1 cellular context compared by ENCODE assay signal in the genomic region with DNA sequence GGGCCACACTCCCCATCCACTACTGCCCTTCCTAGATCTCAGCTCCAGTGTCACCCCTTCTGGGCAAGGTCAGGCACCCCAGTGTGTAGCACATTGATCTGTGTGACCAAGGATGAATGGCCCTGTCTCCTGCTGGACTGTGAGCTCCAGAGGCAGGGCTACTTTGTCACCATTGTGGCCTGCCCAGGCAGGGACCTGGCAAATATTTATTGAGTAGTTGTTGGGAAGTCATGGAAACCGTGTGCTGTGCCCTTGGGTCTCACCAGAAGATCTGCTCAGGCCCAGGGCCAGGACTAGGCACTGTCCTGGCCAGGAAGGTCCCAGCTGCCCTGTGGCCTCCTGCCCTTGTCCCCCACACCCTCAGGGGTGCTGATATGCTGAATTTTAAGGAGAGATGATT.
A peak's percentile ranks its signal among the peaks of the same experiment; 100 is the strongest.
TF ChIP-seq lines count a peak whose summit lies in the region.

No MANE protein-coding gene starts in this region.

TF ChIP-seq in HepG2, 621 proteins besides CTCF, POLR2A, EP300 and RAD21 (continued from another document and continues in another):
- TF ChIP-seq, protein P1, sequence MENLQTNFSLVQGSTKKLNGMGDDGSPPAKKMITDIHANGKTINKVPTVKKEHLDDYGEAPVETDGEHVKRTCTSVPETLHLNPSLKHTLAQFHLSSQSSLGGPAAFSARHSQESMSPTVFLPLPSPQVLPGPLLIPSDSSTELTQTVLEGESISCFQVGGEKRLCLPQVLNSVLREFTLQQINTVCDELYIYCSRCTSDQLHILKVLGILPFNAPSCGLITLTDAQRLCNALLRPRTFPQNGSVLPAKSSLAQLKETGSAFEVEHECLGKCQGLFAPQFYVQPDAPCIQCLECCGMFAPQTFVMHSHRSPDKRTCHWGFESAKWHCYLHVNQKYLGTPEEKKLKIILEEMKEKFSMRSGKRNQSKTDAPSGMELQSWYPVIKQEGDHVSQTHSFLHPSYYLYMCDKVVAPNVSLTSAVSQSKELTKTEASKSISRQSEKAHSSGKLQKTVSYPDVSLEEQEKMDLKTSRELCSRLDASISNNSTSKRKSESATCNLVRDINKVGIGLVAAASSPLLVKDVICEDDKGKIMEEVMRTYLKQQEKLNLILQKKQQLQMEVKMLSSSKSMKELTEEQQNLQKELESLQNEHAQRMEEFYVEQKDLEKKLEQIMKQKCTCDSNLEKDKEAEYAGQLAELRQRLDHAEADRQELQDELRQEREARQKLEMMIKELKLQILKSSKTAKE (CRISPR knock-in tag; IDR thresholded peaks at IDR 0.05; ENCODE audit: borderline replicate concordance): 0 out of 2 replicates have a peak, but pooled peaks have one; percentile 55
- TF ChIP-seq MIER3 (CRISPR knock-in tag; IDR thresholded peaks at IDR 0.05; ENCODE audit: borderline replicate concordance): peak; percentile 52; the same call in 1 of the 2 replicates
- no peak for TF ChIP-seq ZNF605 (CRISPR knock-in tag; IDR thresholded peaks at IDR 0.05)
- TF ChIP-seq, protein P2, sequence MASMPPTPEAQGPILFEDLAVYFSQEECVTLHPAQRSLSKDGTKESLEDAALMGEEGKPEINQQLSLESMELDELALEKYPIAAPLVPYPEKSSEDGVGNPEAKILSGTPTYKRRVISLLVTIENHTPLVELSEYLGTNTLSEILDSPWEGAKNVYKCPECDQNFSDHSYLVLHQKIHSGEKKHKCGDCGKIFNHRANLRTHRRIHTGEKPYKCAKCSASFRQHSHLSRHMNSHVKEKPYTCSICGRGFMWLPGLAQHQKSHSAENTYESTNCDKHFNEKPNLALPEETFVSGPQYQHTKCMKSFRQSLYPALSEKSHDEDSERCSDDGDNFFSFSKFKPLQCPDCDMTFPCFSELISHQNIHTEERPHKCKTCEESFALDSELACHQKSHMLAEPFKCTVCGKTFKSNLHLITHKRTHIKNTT (CRISPR knock-in tag; IDR thresholded peaks at IDR 0.05): no peak
- no peak for TF ChIP-seq EED (CRISPR knock-in tag; IDR thresholded peaks at IDR 0.05)
- TF ChIP-seq RFXANK (CRISPR knock-in tag; IDR thresholded peaks at IDR 0.05): no peak
- no peak for TF ChIP-seq RCOR2 (CRISPR knock-in tag; IDR thresholded peaks at IDR 0.05)
- TF ChIP-seq ZNF720 (CRISPR knock-in tag; IDR thresholded peaks at IDR 0.05): no peak
- no peak for TF ChIP-seq ZZZ3 (CRISPR knock-in tag; IDR thresholded peaks at IDR 0.05; ENCODE audit: borderline replicate concordance)
- TF ChIP-seq, protein P3, sequence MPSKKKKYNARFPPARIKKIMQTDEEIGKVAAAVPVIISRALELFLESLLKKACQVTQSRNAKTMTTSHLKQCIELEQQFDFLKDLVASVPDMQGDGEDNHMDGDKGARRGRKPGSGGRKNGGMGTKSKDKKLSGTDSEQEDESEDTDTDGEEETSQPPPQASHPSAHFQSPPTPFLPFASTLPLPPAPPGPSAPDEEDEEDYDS (CRISPR knock-in tag; IDR thresholded peaks at IDR 0.05): peak; percentile 42; the same call in 1 of the 2 replicates
- TF ChIP-seq FOXK1 (CRISPR knock-in tag; IDR thresholded peaks at IDR 0.05; ENCODE audit: borderline replicate concordance, low read depth): no peak
- no peak for TF ChIP-seq MBD4 (IDR thresholded peaks at IDR 0.05; ENCODE audit: borderline replicate concordance, low read length)
- no peak for TF ChIP-seq ZNF83 (CRISPR knock-in tag; IDR thresholded peaks at IDR 0.05; ENCODE audit: borderline replicate concordance)
- peak; percentile 41 for TF ChIP-seq XRCC5 (optimal IDR thresholded peaks at IDR 0.05; ENCODE audit: low read length)
- TF ChIP-seq HOXA9 (CRISPR knock-in tag; IDR thresholded peaks at IDR 0.05; ENCODE audit: borderline replicate concordance): no peak
- TF ChIP-seq, protein P4, sequence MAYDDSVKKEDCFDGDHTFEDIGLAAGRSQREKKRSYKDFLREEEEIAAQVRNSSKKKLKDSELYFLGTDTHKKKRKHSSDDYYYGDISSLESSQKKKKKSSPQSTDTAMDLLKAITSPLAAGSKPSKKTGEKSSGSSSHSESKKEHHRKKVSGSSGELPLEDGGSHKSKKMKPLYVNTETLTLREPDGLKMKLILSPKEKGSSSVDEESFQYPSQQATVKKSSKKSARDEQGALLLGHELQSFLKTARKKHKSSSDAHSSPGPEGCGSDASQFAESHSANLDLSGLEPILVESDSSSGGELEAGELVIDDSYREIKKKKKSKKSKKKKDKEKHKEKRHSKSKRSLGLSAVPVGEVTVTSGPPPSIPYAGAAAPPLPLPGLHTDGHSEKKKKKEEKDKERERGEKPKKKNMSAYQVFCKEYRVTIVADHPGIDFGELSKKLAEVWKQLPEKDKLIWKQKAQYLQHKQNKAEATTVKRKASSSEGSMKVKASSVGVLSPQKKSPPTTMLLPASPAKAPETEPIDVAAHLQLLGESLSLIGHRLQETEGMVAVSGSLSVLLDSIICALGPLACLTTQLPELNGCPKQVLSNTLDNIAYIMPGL (CRISPR knock-in tag; IDR thresholded peaks at IDR 0.05; ENCODE audit: borderline replicate concordance in 1 of 2, low read depth in 1 of 2): no peak
- TF ChIP-seq ZBTB8A (CRISPR knock-in tag; IDR thresholded peaks at IDR 0.05; ENCODE audit: borderline replicate concordance, low read depth): no peak
- no peak for TF ChIP-seq ZBTB38 (CRISPR knock-in tag; IDR thresholded peaks at IDR 0.05)
- TF ChIP-seq FOSL1 (CRISPR knock-in tag; IDR thresholded peaks at IDR 0.05; ENCODE audit: borderline replicate concordance): no peak
- TF ChIP-seq NRL (CRISPR knock-in tag; IDR thresholded peaks at IDR 0.05; ENCODE audit: borderline replicate concordance): no peak
- TF ChIP-seq, protein P5, sequence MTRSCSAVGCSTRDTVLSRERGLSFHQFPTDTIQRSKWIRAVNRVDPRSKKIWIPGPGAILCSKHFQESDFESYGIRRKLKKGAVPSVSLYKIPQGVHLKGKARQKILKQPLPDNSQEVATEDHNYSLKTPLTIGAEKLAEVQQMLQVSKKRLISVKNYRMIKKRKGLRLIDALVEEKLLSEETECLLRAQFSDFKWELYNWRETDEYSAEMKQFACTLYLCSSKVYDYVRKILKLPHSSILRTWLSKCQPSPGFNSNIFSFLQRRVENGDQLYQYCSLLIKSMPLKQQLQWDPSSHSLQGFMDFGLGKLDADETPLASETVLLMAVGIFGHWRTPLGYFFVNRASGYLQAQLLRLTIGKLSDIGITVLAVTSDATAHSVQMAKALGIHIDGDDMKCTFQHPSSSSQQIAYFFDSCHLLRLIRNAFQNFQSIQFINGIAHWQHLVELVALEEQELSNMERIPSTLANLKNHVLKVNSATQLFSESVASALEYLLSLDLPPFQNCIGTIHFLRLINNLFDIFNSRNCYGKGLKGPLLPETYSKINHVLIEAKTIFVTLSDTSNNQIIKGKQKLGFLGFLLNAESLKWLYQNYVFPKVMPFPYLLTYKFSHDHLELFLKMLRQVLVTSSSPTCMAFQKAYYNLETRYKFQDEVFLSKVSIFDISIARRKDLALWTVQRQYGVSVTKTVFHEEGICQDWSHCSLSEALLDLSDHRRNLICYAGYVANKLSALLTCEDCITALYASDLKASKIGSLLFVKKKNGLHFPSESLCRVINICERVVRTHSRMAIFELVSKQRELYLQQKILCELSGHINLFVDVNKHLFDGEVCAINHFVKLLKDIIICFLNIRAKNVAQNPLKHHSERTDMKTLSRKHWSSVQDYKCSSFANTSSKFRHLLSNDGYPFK (CRISPR knock-in tag; IDR thresholded peaks at IDR 0.05; ENCODE audit: borderline replicate concordance): peak; percentile 64; the same call in 1 of the 2 replicates
- TF ChIP-seq FOXC1 (CRISPR knock-in tag; IDR thresholded peaks at IDR 0.05; ENCODE audit: borderline replicate concordance): 0 out of 2 replicates have a peak, but pooled peaks have one; percentile 33
- peak; percentile 57 for TF ChIP-seq ASH2L (IDR thresholded peaks at IDR 0.05; ENCODE audit: insufficient read length, low read depth, low read length)
- TF ChIP-seq, protein P6, sequence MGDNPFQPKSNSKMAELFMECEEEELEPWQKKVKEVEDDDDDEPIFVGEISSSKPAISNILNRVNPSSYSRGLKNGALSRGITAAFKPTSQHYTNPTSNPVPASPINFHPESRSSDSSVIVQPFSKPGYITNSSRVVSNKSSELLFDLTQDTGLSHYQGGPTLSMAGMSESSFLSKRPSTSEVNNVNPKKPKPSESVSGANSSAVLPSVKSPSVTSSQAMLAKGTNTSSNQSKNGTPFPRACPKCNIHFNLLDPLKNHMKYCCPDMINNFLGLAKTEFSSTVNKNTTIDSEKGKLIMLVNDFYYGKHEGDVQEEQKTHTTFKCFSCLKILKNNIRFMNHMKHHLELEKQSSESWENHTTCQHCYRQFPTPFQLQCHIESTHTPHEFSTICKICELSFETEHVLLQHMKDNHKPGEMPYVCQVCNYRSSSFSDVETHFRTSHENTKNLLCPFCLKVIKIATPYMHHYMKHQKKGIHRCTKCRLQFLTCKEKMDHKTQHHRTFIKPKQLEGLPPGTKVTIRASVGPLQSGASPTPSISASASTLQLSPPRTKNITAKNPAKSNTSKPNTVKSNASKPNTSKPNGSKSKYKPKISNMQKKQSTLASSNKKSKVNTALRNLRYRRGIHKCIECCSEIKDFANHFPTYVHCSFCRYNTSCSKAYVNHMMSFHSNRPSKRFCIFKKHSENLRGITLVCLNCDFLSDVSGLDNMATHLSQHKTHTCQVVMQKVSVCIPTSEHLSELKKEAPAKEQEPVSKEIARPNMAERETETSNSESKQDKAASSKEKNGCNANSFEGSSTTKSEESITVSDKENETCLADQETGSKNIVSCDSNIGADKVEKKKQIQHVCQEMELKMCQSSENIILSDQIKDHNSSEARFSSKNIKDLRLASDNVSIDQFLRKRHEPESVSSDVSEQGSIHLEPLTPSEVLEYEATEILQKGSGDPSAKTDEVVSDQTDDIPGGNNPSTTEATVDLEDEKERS (CRISPR knock-in tag; IDR thresholded peaks at IDR 0.05): no peak
- no peak for TF ChIP-seq TEAD2 (CRISPR knock-in tag; IDR thresholded peaks at IDR 0.05)
- TF ChIP-seq ZFY (CRISPR knock-in tag; IDR thresholded peaks at IDR 0.05): peak; percentile 53
- TF ChIP-seq, protein P7, sequence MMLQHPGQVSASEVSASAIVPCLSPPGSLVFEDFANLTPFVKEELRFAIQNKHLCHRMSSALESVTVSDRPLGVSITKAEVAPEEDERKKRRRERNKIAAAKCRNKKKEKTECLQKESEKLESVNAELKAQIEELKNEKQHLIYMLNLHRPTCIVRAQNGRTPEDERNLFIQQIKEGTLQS (CRISPR knock-in tag; IDR thresholded peaks at IDR 0.05): no peak
- TF ChIP-seq ZNF558 (CRISPR knock-in tag; IDR thresholded peaks at IDR 0.05; ENCODE audit: borderline replicate concordance): no peak
- TF ChIP-seq WIZ (CRISPR knock-in tag; IDR thresholded peaks at IDR 0.05): no peak
- peak; percentile 66 for TF ChIP-seq HNF4G (IDR thresholded peaks at IDR 0.05; ENCODE audit: borderline replicate concordance, low read depth, low read length)
- TF ChIP-seq HNF4G (CRISPR knock-in tag; IDR thresholded peaks at IDR 0.05; ENCODE audit: borderline replicate concordance, low read depth): peak; percentile 57; the same call in 1 of the 2 replicates
- no peak for TF ChIP-seq SRSF4 (IDR thresholded peaks at IDR 0.05; ENCODE audit: low read depth, low read length, poor library complexity, severe bottlenecking)
- TF ChIP-seq, protein P8, sequence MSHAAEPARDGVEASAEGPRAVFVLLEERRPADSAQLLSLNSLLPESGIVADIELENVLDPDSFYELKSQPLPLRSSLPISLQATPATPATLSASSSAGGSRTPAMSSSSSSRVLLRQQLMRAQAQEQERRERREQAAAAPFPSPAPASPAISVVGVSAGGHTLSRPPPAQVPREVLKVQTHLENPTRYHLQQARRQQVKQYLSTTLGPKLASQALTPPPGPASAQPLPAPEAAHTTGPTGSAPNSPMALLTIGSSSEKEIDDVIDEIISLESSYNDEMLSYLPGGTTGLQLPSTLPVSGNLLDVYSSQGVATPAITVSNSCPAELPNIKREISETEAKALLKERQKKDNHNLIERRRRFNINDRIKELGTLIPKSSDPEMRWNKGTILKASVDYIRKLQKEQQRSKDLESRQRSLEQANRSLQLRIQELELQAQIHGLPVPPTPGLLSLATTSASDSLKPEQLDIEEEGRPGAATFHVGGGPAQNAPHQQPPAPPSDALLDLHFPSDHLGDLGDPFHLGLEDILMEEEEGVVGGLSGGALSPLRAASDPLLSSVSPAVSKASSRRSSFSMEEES (CRISPR knock-in tag; IDR thresholded peaks at IDR 0.05): no peak
- TF ChIP-seq, protein P9, sequence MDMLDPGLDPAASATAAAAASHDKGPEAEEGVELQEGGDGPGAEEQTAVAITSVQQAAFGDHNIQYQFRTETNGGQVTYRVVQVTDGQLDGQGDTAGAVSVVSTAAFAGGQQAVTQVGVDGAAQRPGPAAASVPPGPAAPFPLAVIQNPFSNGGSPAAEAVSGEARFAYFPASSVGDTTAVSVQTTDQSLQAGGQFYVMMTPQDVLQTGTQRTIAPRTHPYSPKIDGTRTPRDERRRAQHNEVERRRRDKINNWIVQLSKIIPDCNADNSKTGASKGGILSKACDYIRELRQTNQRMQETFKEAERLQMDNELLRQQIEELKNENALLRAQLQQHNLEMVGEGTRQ (IDR thresholded peaks at IDR 0.05; ENCODE audit: low read depth, low read length): no peak
- TF ChIP-seq, protein P9 (CRISPR knock-in tag; IDR thresholded peaks at IDR 0.05; ENCODE audit: borderline replicate concordance): no peak
- TF ChIP-seq ZFP1 (CRISPR knock-in tag; IDR thresholded peaks at IDR 0.05): no peak
- TF ChIP-seq, protein P10, sequence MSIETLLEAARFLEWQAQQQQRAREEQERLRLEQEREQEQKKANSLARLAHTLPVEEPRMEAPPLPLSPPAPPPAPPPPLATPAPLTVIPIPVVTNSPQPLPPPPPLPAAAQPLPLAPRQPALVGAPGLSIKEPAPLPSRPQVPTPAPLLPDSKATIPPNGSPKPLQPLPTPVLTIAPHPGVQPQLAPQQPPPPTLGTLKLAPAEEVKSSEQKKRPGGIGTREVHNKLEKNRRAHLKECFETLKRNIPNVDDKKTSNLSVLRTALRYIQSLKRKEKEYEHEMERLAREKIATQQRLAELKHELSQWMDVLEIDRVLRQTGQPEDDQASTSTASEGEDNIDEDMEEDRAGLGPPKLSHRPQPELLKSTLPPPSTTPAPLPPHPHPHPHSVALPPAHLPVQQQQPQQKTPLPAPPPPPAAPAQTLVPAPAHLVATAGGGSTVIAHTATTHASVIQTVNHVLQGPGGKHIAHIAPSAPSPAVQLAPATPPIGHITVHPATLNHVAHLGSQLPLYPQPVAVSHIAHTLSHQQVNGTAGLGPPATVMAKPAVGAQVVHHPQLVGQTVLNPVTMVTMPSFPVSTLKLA (IDR thresholded peaks at IDR 0.05): no peak
- no peak for TF ChIP-seq REL (CRISPR knock-in tag; conservative IDR thresholded peaks at IDR 0.05)
- no peak for TF ChIP-seq ZNF747 (CRISPR knock-in tag; IDR thresholded peaks at IDR 0.05; ENCODE audit: borderline replicate concordance)
- no peak for TF ChIP-seq CENPX (CRISPR knock-in tag; IDR thresholded peaks at IDR 0.05)
- no peak for TF ChIP-seq ZNF572 (CRISPR knock-in tag; IDR thresholded peaks at IDR 0.05)
- TF ChIP-seq SOX6 (IDR thresholded peaks at IDR 0.05): no peak
- peak; percentile 79 for TF ChIP-seq SOX6 (CRISPR knock-in tag; IDR thresholded peaks at IDR 0.05)
- TF ChIP-seq ZBTB7A (CRISPR knock-in tag; IDR thresholded peaks at IDR 0.05): no peak
- no peak for TF ChIP-seq POLR2AphosphoS5 (IDR thresholded peaks at IDR 0.05; ENCODE audit: low read depth, low read length)
- no peak for TF ChIP-seq FIP1L1 (IDR thresholded peaks at IDR 0.05; ENCODE audit: borderline replicate concordance, insufficient read depth, low read depth, low read length)
- peak; percentile 56; the same call in 1 of the 2 replicates for TF ChIP-seq TBX2 (CRISPR knock-in tag; IDR thresholded peaks at IDR 0.05; ENCODE audit: borderline replicate concordance)
